In the genomic region with DNA sequence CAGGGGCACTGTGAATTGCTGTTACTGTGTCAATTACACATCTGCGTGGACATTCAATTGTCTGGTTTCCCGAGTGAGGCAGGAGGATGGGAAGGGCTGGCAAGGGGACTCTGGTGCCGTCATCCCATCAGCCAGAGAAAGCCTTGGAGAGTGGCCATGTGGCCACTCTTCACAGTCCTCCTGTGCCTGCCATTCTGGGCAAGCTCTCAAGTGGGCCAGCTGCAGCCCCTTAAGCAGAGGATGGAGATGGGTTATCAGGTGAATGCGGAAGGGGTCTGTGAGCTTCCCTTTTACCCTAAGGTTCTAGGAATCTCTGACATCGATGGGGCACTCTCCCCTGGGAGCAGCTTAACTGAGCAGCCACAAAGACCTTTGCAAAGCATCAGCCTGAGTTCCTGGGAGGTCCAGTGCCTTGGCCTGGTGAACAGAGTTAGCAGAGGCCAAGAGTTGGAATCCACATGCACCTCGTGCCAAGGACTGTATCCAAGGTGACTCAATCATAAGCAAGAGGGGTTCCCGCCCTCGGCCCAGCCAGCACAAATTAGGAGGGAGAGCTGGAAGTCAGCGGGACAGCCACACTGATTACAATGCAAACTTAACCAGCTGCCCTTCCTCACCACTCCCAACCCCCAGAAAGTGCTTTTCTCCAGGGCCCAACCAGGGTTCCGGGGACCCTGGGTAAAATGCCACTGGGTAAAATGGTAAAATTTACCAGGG, we compare ENCODE assay signal across 13 cellular contexts.
DNase-seq lines count a peak whose midpoint lies in the region; ATAC-seq and TF ChIP-seq lines count a peak whose summit lies in the region.
"Had no signal": no experiment of that assay in that cellular context is flagged by ENCODE, and none has a peak within 500 bp of the region (broad histone marks: within the 10 kb centered on the region; RNA-seq: fewer than 3 reads in every experiment).

No MANE protein-coding gene starts in this region.

- H3K4me2 ChIP-seq in neural progenitor cell = peak overlapping the region; percentile 98

- H3K4me1 ChIP-seq in neural progenitor cell (peaks cover 17% of the 10 kb centered on the region), left lung (no peaks in the 10 kb centered on the region)

- no peaks in the 10 kb centered on the region for H3K36me3 Mint-ChIP-seq in neural progenitor cell
- H3K36me3 Mint-ChIP-seq: activated naive CD4-positive, alpha-beta T cell treated with anti-CD3 and anti-CD28 coated beads, Interleukin-2, amount 10 ng/mL, durations not matched to agents 7 days and 5 days had no signal

- peak overlapping the region; percentile 29 for H3K27ac Mint-ChIP-seq in neural progenitor cell
- H3K27ac Mint-ChIP-seq: activated naive CD4-positive, alpha-beta T cell treated with anti-CD3 and anti-CD28 coated beads, Interleukin-2, amount 10 ng/mL, durations not matched to agents 7 days and 5 days had no signal

- intact Hi-C loops in head of caudate nucleus (cut with DNase I) (no loop called here), left lung (cut with DNase I) (no loop called here)

- peaks cover 53% of the 10 kb centered on the region for H3K4me1 Mint-ChIP-seq in neural progenitor cell
- H3K4me1 Mint-ChIP-seq: activated naive CD4-positive, alpha-beta T cell treated with anti-CD3 and anti-CD28 coated beads, Interleukin-2, amount 10 ng/mL, durations not matched to agents 7 days and 5 days had no signal

- ATAC-seq in HG02610 (IDR thresholded peaks at IDR 0.05; ENCODE audit: unreplicated experiment) (no peak), left lung (no peak)
- ATAC-seq: sciatic nerve had no signal

- no peaks in the 10 kb centered on the region for H3K79me2 ChIP-seq in neural progenitor cell (ENCODE audit: low read depth)

- H3K27me3 ChIP-seq in neural progenitor cell (peaks cover 79% of the 10 kb centered on the region), left lung (peaks cover 42 to 77% of the 10 kb centered on the region in 2 donors)

- peak overlapping the region; percentile 59 for H3K4me3 ChIP-seq in neural progenitor cell
- no peak overlapping the region for H3K4me3 ChIP-seq in left lung
- H3K4me3 ChIP-seq: suprapubic skin had no signal

- no peak overlapping the region for H3K9ac ChIP-seq in neural progenitor cell

- TF ChIP-seq CTCF in neural progenitor cell (IDR thresholded peaks at IDR 0.05) = no peak
- no peak for TF ChIP-seq CTCF in left lung (IDR thresholded peaks at IDR 0.05)

- H3K27me3 Mint-ChIP-seq in neural progenitor cell (ENCODE audit: insufficient read depth, low read depth) = peaks cover 43% of the 10 kb centered on the region

- peak overlapping the region; percentile 81 for H3K4me3 Mint-ChIP-seq in neural progenitor cell
- H3K4me3 Mint-ChIP-seq: activated naive CD4-positive, alpha-beta T cell treated with anti-CD3 and anti-CD28 coated beads, Interleukin-2, amount 10 ng/mL, durations not matched to agents 7 days and 5 days had no signal

- H3K27ac ChIP-seq in neural progenitor cell (no peak overlapping the region), left lung (no peak overlapping the region)
- H3K27ac ChIP-seq: suprapubic skin had no signal

- H2AFZ ChIP-seq in neural progenitor cell (replicated peaks) = no peak overlapping the region

- DNase-seq in G401 (ENCODE audit: low spot score) = peak; percentile 68
- peak; percentile 93 for DNase-seq in NCI-H446 treated with DMSO at 0.1 percent for 48 hours (lab: John Stamatoyannopoulos, UW)
- peak in 29 of 42 donors; percentile 8 to 79 (median 45) for DNase-seq in head of caudate nucleus
- peak; percentile 57 for DNase-seq in neural progenitor cell (ENCODE audit: low spot score)
- no peak for DNase-seq in activated CD4-positive, alpha-beta T cell treated with anti-CD3 and anti-CD28 coated beads for 48 hours
- DNase-seq in retina = no peak
- DNase-seq in left lung = no peak
- DNase-seq: activated naive CD4-positive, alpha-beta T cell treated with anti-CD3 and anti-CD28 coated beads, Interleukin-2, amount 10 ng/mL, durations not matched to agents 7 days and 5 days; central memory CD4-positive, alpha-beta T cell; NCI-H345 had no signal

- H3F3A ChIP-seq in neural progenitor cell (ENCODE audit: low read depth) = peaks cover 27% of the 10 kb centered on the region

- H3K36me3 ChIP-seq in neural progenitor cell (no peaks in the 10 kb centered on the region), left lung (no peaks in the 10 kb centered on the region)
- H3K36me3 ChIP-seq: suprapubic skin had no signal

- H3K9me3 Mint-ChIP-seq in neural progenitor cell = peaks cover 3% of the 10 kb centered on the region
- H3K9me3 Mint-ChIP-seq: activated naive CD4-positive, alpha-beta T cell treated with anti-CD3 and anti-CD28 coated beads, Interleukin-2, amount 10 ng/mL, durations not matched to agents 7 days and 5 days had no signal

- peaks cover 26% of the 10 kb centered on the region for H4K20me1 ChIP-seq in neural progenitor cell (ENCODE audit: low read depth)

- H3K9me3 ChIP-seq in neural progenitor cell (ENCODE audit: low read depth) (no peaks in the 10 kb centered on the region), left lung (no peaks in the 10 kb centered on the region)
- H3K9me3 ChIP-seq: suprapubic skin had no signal

- in situ Hi-C loops in G401 (cut with HindIII; ENCODE audit: low sequenced_read_pairs) = no loop called here

Comparison
In these comparisons a context has a peak if more than half of its experiments do, and no peak if none do; other contexts are left out.
1. DNase-seq: peak in G401 (single experiment), NCI-H446 treated with DMSO at 0.1 percent for 48 hours (single experiment), head of caudate nucleus (29 of 42) and neural progenitor cell (single experiment); none in activated CD4-positive, alpha-beta T cell treated with anti-CD3 and anti-CD28 coated beads for 48 hours (single experiment), retina (single experiment) and left lung (0 of 2).